Comparison of ENCODE assay signal across 1 cellular context in the genomic region with DNA sequence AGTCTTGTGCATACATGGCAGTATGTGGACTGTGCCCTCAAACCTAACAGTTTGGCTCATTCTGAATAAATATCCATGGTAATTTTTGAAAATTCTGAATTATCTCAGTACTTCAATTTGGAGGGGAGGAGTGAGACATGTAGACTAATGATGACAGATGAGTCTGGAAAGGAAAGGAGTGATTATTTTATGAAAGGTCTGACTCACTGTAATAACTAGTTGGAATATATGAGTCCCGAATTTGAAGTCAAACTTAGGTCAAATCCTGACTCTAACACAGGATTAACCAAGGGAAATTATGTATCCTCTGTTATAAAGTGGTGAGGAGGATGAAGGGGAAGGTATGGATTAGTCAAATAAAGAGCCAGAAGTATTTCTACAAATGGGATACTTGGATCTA.
TF ChIP-seq lines count a peak whose summit lies in the region.

No MANE protein-coding gene starts in this region.

TF ChIP-seq in endothelial cell of umbilical vein, 7 proteins besides CTCF, POLR2A, EP300 and RAD21 (continued from another document):
- TF ChIP-seq POLR2AphosphoS5 (IDR thresholded peaks at IDR 0.05; ENCODE audit: insufficient read depth, low read depth, low read length): no peak
- TF ChIP-seq EZH2 (IDR thresholded peaks at IDR 0.05; ENCODE audit: borderline replicate concordance, low read depth, low read length, severe bottlenecking): no peak
